Comparison of ENCODE assay signal across 1 cellular context in the genomic region with DNA sequence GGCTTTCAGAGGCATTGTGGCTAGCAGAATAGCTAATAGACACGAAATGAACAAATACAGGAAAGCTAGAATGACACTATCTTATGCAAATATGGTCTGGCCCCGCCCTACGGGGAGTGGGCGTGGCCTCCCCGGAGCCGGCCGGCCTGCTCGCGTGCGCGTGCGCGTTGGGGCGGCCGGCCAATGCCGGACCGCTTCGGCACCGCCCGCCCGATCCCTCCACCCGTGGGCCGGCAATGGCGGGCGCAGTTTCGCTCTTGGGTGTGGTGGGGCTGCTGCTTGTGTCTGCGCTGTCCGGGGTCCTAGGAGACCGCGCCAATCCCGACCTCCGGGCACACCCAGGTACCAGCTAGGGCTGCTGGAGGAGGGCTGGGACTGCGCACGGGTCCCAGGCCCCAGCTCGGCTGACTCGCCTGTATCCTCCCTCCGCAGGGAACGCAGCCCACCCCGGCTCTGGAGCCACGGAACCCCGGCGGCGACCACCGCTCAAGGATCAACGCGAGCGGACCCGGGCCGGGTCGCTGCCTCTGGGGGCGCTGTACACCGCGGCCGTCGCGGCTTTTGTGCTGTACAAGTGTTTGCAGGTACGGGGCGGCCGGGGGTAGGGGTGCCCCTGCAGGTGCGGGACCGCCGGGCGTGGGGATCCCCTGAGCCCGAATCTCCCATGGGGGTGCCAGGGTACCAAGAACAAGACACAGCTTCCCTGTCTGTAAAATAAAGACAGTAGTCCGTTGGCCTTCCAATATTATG.
TF ChIP-seq lines count a peak whose summit lies in the region.

TSS of gene CCDC107 (plus strand) at position 149 of the 750 bp plus-strand sequence. CDS start at position 237, 88 bp downstream.

TF ChIP-seq in H1, 55 proteins besides CTCF, POLR2A, EP300 and RAD21:
- no peak for TF ChIP-seq TCF12 (IDR thresholded peaks at IDR 0.05; ENCODE audit: low read depth, low read length)
- TF ChIP-seq ZNF274 (IDR thresholded peaks at IDR 0.05; ENCODE audit: borderline replicate concordance, extremely low read depth, low read length), result no peak
- TF ChIP-seq, protein P1, sequence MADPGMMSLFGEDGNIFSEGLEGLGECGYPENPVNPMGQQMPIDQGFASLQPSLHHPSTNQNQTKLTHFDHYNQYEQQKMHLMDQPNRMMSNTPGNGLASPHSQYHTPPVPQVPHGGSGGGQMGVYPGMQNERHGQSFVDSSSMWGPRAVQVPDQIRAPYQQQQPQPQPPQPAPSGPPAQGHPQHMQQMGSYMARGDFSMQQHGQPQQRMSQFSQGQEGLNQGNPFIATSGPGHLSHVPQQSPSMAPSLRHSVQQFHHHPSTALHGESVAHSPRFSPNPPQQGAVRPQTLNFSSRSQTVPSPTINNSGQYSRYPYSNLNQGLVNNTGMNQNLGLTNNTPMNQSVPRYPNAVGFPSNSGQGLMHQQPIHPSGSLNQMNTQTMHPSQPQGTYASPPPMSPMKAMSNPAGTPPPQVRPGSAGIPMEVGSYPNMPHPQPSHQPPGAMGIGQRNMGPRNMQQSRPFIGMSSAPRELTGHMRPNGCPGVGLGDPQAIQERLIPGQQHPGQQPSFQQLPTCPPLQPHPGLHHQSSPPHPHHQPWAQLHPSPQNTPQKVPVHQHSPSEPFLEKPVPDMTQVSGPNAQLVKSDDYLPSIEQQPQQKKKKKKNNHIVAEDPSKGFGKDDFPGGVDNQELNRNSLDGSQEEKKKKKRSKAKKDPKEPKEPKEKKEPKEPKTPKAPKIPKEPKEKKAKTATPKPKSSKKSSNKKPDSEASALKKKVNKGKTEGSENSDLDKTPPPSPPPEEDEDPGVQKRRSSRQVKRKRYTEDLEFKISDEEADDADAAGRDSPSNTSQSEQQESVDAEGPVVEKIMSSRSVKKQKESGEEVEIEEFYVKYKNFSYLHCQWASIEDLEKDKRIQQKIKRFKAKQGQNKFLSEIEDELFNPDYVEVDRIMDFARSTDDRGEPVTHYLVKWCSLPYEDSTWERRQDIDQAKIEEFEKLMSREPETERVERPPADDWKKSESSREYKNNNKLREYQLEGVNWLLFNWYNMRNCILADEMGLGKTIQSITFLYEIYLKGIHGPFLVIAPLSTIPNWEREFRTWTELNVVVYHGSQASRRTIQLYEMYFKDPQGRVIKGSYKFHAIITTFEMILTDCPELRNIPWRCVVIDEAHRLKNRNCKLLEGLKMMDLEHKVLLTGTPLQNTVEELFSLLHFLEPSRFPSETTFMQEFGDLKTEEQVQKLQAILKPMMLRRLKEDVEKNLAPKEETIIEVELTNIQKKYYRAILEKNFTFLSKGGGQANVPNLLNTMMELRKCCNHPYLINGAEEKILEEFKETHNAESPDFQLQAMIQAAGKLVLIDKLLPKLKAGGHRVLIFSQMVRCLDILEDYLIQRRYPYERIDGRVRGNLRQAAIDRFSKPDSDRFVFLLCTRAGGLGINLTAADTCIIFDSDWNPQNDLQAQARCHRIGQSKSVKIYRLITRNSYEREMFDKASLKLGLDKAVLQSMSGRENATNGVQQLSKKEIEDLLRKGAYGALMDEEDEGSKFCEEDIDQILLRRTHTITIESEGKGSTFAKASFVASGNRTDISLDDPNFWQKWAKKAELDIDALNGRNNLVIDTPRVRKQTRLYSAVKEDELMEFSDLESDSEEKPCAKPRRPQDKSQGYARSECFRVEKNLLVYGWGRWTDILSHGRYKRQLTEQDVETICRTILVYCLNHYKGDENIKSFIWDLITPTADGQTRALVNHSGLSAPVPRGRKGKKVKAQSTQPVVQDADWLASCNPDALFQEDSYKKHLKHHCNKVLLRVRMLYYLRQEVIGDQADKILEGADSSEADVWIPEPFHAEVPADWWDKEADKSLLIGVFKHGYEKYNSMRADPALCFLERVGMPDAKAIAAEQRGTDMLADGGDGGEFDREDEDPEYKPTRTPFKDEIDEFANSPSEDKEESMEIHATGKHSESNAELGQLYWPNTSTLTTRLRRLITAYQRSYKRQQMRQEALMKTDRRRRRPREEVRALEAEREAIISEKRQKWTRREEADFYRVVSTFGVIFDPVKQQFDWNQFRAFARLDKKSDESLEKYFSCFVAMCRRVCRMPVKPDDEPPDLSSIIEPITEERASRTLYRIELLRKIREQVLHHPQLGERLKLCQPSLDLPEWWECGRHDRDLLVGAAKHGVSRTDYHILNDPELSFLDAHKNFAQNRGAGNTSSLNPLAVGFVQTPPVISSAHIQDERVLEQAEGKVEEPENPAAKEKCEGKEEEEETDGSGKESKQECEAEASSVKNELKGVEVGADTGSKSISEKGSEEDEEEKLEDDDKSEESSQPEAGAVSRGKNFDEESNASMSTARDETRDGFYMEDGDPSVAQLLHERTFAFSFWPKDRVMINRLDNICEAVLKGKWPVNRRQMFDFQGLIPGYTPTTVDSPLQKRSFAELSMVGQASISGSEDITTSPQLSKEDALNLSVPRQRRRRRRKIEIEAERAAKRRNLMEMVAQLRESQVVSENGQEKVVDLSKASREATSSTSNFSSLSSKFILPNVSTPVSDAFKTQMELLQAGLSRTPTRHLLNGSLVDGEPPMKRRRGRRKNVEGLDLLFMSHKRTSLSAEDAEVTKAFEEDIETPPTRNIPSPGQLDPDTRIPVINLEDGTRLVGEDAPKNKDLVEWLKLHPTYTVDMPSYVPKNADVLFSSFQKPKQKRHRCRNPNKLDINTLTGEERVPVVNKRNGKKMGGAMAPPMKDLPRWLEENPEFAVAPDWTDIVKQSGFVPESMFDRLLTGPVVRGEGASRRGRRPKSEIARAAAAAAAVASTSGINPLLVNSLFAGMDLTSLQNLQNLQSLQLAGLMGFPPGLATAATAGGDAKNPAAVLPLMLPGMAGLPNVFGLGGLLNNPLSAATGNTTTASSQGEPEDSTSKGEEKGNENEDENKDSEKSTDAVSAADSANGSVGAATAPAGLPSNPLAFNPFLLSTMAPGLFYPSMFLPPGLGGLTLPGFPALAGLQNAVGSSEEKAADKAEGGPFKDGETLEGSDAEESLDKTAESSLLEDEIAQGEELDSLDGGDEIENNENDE (IDR thresholded peaks at IDR 0.05; ENCODE audit: insufficient replicate concordance, low read length), result no peak
- peak; percentile 37; the same call in 1 of the 2 replicates for TF ChIP-seq KDM1A (IDR thresholded peaks at IDR 0.05; ENCODE audit: borderline replicate concordance, low read length)
- no peak for TF ChIP-seq HDAC6 (IDR thresholded peaks at IDR 0.05; ENCODE audit: low read depth, low read length)
- TF ChIP-seq KDM5A (IDR thresholded peaks at IDR 0.05; ENCODE audit: low read length), result no peak
- TF ChIP-seq USF2 (IDR thresholded peaks at IDR 0.05; ENCODE audit: low read length), result no peak
- 0 out of 2 replicates have a peak, but pooled peaks have one; percentile 41 for TF ChIP-seq SP1 (IDR thresholded peaks at IDR 0.05; ENCODE audit: low read depth, low read length)
- TF ChIP-seq TBP (IDR thresholded peaks at IDR 0.05; ENCODE audit: low read depth, low read length), result no peak
- TF ChIP-seq BRCA1 (IDR thresholded peaks at IDR 0.05; ENCODE audit: low read depth, low read length), result no peak
- no peak for TF ChIP-seq RFX5 (IDR thresholded peaks at IDR 0.05; ENCODE audit: borderline replicate concordance, low read depth, low read length)
- no peak for TF ChIP-seq GABPA (IDR thresholded peaks at IDR 0.05; ENCODE audit: borderline replicate concordance, insufficient read depth, low read length)
- TF ChIP-seq PHF8 (conservative IDR thresholded peaks at IDR 0.05; ENCODE audit: low read depth, low read length), result peak; percentile 95
- peak; percentile 65; the same call in 1 of the 2 replicates for TF ChIP-seq TAF1 (IDR thresholded peaks at IDR 0.05; ENCODE audit: low read depth, low read length)
- TF ChIP-seq SP4 (IDR thresholded peaks at IDR 0.05; ENCODE audit: low read length), result no peak; the same call in 1 of the 2 replicates
- peak; percentile 66 for TF ChIP-seq KDM4A (IDR thresholded peaks at IDR 0.05; ENCODE audit: low read depth, low read length, severe bottlenecking)
- peak; percentile 71 for TF ChIP-seq BACH1 (IDR thresholded peaks at IDR 0.05; ENCODE audit: low read length)
- TF ChIP-seq, protein P2, sequence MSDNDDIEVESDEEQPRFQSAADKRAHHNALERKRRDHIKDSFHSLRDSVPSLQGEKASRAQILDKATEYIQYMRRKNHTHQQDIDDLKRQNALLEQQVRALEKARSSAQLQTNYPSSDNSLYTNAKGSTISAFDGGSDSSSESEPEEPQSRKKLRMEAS (IDR thresholded peaks at IDR 0.05), result no peak
- TF ChIP-seq YY1 (IDR thresholded peaks at IDR 0.05; ENCODE audit: low read depth, low read length), result peak; percentile 84
- TF ChIP-seq ASH2L (IDR thresholded peaks at IDR 0.05; ENCODE audit: low read length), result peak; percentile 77
- TF ChIP-seq SRF (IDR thresholded peaks at IDR 0.05; ENCODE audit: low read depth, low read length), result no peak
- TF ChIP-seq TAF7 (optimal IDR thresholded peaks at IDR 0.05; ENCODE audit: borderline replicate concordance, low read depth, low read length), result peak; percentile 43
- TF ChIP-seq CBX8 (IDR thresholded peaks at IDR 0.05; ENCODE audit: borderline replicate concordance, low read depth, low read length), result no peak
- TF ChIP-seq RBBP5 (IDR thresholded peaks at IDR 0.05; ENCODE audit: borderline replicate concordance, low read depth, low read length), result 0 out of 2 replicates have a peak, but pooled peaks have one; percentile 84
- TF ChIP-seq CHD1 (IDR thresholded peaks at IDR 0.05; ENCODE audit: low read depth, low read length), result no peak
- TF ChIP-seq POLR2AphosphoS5 (IDR thresholded peaks at IDR 0.05; ENCODE audit: low read depth, low read length), result peak; percentile 29; the same call in 1 of the 2 replicates
- no peak for TF ChIP-seq EZH2 (IDR thresholded peaks at IDR 0.05; ENCODE audit: low read depth, low read length, severe bottlenecking)
- no peak for TF ChIP-seq CHD2 (IDR thresholded peaks at IDR 0.05; ENCODE audit: low read length)
- peak; percentile 73 for TF ChIP-seq NRF1 (IDR thresholded peaks at IDR 0.05; ENCODE audit: low read depth, low read length)
- no peak for TF ChIP-seq TEAD4 (IDR thresholded peaks at IDR 0.05; ENCODE audit: low read depth, low read length)
- TF ChIP-seq SUZ12 (IDR thresholded peaks at IDR 0.05; ENCODE audit: low read length), result no peak
- TF ChIP-seq HDAC2 (IDR thresholded peaks at IDR 0.05; ENCODE audit: borderline replicate concordance in 1 of 2, low read depth in 2 of 2, low read length in 2 of 2), result peak in 1 of 2 experiments; percentile 68; a peak in 2 of 4 replicates
- no peak for TF ChIP-seq SP2 (IDR thresholded peaks at IDR 0.05; ENCODE audit: low read length)
- no peak for TF ChIP-seq CREB1 (IDR thresholded peaks at IDR 0.05)
- TF ChIP-seq CEBPB (IDR thresholded peaks at IDR 0.05; ENCODE audit: low read depth, low read length), result no peak
- TF ChIP-seq, protein P3, sequence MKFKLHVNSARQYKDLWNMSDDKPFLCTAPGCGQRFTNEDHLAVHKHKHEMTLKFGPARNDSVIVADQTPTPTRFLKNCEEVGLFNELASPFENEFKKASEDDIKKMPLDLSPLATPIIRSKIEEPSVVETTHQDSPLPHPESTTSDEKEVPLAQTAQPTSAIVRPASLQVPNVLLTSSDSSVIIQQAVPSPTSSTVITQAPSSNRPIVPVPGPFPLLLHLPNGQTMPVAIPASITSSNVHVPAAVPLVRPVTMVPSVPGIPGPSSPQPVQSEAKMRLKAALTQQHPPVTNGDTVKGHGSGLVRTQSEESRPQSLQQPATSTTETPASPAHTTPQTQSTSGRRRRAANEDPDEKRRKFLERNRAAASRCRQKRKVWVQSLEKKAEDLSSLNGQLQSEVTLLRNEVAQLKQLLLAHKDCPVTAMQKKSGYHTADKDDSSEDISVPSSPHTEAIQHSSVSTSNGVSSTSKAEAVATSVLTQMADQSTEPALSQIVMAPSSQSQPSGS (IDR thresholded peaks at IDR 0.05; ENCODE audit: low read length), result no peak
- TF ChIP-seq SAP30 (IDR thresholded peaks at IDR 0.05; ENCODE audit: insufficient read depth, insufficient replicate concordance, low read length), result no peak
- TF ChIP-seq POU5F1 (IDR thresholded peaks at IDR 0.05; ENCODE audit: low read depth, low read length), result no peak
TF ChIP-seq in H1: peak in this region for 13.
